Comparison of ENCODE assay signal across 5 cellular contexts in genomic region chr5:15368835-15369234, GRCh38.
"Had no signal": no experiment of that assay in that cellular context is flagged by ENCODE, and none has a peak within 500 bp of the region (broad histone marks: within the 10 kb centered on the region; RNA-seq: fewer than 3 reads in every experiment).

No MANE protein-coding gene starts in this region.

- ATAC-seq: GM23338 had no signal

- H3K4me2 ChIP-seq: GM23338, KMS-11 had no signal

- H3K4me3 ChIP-seq: GM23338 had no signal

- DNase-seq: H9, HCEC 1CT, KBM-7 had no signal

- H2AFZ ChIP-seq: GM23338 had no signal

- H3K27ac ChIP-seq: KMS-11 had no signal

- H3K9ac ChIP-seq: KMS-11 had no signal
